ENCODE assay signal across 9 cellular contexts in the genomic region with DNA sequence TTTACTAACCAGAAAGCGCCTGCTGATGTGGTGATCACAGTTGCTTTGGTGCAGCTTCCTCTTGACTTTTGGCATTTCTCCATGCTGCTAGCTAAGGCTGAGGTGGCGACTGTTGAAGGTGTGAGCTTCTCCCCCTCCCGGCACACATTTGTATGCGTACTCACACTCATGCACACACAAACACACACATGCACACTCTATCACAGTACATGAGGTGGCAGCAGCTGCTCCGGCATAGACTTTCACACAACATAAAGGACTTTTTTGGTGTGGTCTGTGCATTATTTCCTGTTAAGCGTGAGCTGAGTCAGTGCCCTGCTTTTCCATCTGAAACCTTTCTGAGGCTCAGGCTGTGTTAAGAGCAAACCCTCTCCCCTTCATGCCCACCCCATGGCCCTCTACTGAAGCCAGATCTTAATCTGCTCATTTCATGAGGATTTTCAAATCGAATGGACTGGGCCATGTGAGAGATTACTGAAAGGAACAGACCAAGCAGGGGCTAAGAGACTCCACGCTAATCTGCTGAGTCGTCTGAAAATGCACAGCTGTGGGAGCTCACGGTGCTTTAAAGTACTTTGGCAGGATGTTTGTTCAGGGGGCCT. TPM values are rescaled to one million over a fixed set of nuclear protein-coding genes. Genes with fewer than 3 reads are reported as not detected.
DNase-seq lines count a peak whose midpoint lies in the region; ATAC-seq and TF ChIP-seq lines count a peak whose summit lies in the region.
"Not testable (repeated sequence)": the region's sequence is repeated elsewhere in the genome, so short reads cannot be mapped to it uniquely, and the experiment has no call there.
"Had no signal": no experiment of that assay in that cellular context is flagged by ENCODE, and none has a peak within 500 bp of the region (broad histone marks: within the 10 kb centered on the region; RNA-seq: fewer than 3 reads in every experiment).

No MANE protein-coding gene starts in this region.

- peak overlapping the region in 2 of 3 donors; percentile 54 to 56 for H3K4me3 Mint-ChIP-seq in T-cell

- H3K27me3 Mint-ChIP-seq in T-cell, result not testable (repeated sequence)

- not testable (repeated sequence) for DNase-seq in T-cell, lower lobe of right lung, psoas muscle
- peak in 1 of 2 donors; percentile 5 for DNase-seq in activated naive CD4-positive, alpha-beta T cell treated with anti-CD3 and anti-CD28 coated beads, Interleukin-2, amount 50 U/mL, for 72 hours (ENCODE audit: low spot score in 2 of 2)

- ATAC-seq in GM18498 (IDR thresholded peaks at IDR 0.05; ENCODE audit: unreplicated experiment) (peak; percentile 71), HG03159 (IDR thresholded peaks at IDR 0.05; ENCODE audit: unreplicated experiment) (peak; percentile 58), T-cell (replicated peaks in 1 of 4) (peak; percentile 70 to 88 (median 86)), gastroesophageal sphincter (peak; percentile 48), lower lobe of right lung (peak; percentile 66), psoas muscle (peak; percentile 30 to 66 (median 38))
- ATAC-seq in activated naive CD4-positive, alpha-beta T cell treated with anti-CD3 and anti-CD28 coated beads, Interleukin-2, amount 50 U/mL, for 72 hours, result peak; percentile 80 to 94

- not testable (repeated sequence) for H3K4me1 ChIP-seq in gastroesophageal sphincter, lower lobe of right lung, psoas muscle

- not testable (repeated sequence) for H3K4me1 Mint-ChIP-seq in T-cell

- TF ChIP-seq POLR2A in gastroesophageal sphincter (IDR thresholded peaks at IDR 0.05), result not testable (repeated sequence)

- not testable (repeated sequence) for H3K36me3 ChIP-seq in gastroesophageal sphincter; lower lobe of right lung; psoas muscle (ENCODE audit: insufficient read depth in 1 of 2, low read depth in 1 of 2)

- not testable (repeated sequence) for H3K9me3 ChIP-seq in gastroesophageal sphincter, lower lobe of right lung, psoas muscle

- WGBS in gastroesophageal sphincter (ENCODE audit: low coverage in 1 of 2), 2 donors, result 4 to 11% methylated on average over 4 of the region's 10 CpGs
- 22 to 30% (median 24%) methylated on average over 9 to 10 of the region's 10 CpGs for WGBS in psoas muscle, 3 donors

- not testable (repeated sequence) for H3K4me3 ChIP-seq in gastroesophageal sphincter, lower lobe of right lung, psoas muscle

- not testable (repeated sequence) for TF ChIP-seq CTCF in gastroesophageal sphincter (IDR thresholded peaks at IDR 0.05); lower lobe of right lung (IDR thresholded peaks at IDR 0.05); psoas muscle (IDR thresholded peaks at IDR 0.05)

- not testable (repeated sequence) for H3K9me3 Mint-ChIP-seq in T-cell; activated naive CD4-positive, alpha-beta T cell treated with anti-CD3 and anti-CD28 coated beads, Interleukin-2, amount 50 U/mL, for 72 hours

- POLR2A ChIA-PET in T-cell (lab: Charles Lee), result not testable (repeated sequence)

- TF ChIP-seq EP300 in gastroesophageal sphincter (IDR thresholded peaks at IDR 0.05), result not testable (repeated sequence)

- not testable (repeated sequence) for H3K36me3 Mint-ChIP-seq in T-cell; activated naive CD4-positive, alpha-beta T cell treated with anti-CD3 and anti-CD28 coated beads, Interleukin-2, amount 50 U/mL, for 72 hours

- peak overlapping the region in 1 of 2 donors; percentile 58 for H3K27ac Mint-ChIP-seq in T-cell
- not testable (repeated sequence) for H3K27ac Mint-ChIP-seq in activated naive CD4-positive, alpha-beta T cell treated with anti-CD3 and anti-CD28 coated beads, Interleukin-2, amount 50 U/mL, for 72 hours

- not testable (repeated sequence) for H3K27me3 ChIP-seq in gastroesophageal sphincter; lower lobe of right lung (ENCODE audit: low read depth); psoas muscle (ENCODE audit: insufficient read depth in 3 of 3, low read length in 2 of 3)

- peak overlapping the region; percentile 65 to 78 (median 75) for H3K27ac ChIP-seq in gastroesophageal sphincter
- H3K27ac ChIP-seq in lower lobe of right lung, psoas muscle: not testable (repeated sequence)

- CTCF ChIA-PET in T-cell (lab: Charles Lee), result not testable (repeated sequence)

- intact Hi-C loops in lower lobe of right lung (cut with DNase I); psoas muscle (cut with DNase I): not testable (repeated sequence)

RNA-seq across cellular contexts. Expression of a gene that starts 10.6 kb away (rescaled TPM):
- under 1 TPM in 4 of 5 donors, not detected in 1; 0.20 to 0.69 (median 0.32) TPM for total RNA-seq in T-cell
- total RNA-seq in activated naive CD4-positive, alpha-beta T cell treated with anti-CD3 and anti-CD28 coated beads, Interleukin-2, amount 50 U/mL, for 72 hours, result not detected
- total RNA-seq in gastroesophageal sphincter, result 100 to 1,000 TPM; 502 to 719 (median 699) TPM
- total RNA-seq in lower lobe of right lung, result 26.3 TPM
- 10 to 100 TPM; 15.0 to 54.2 (median 18.4) TPM for total RNA-seq in psoas muscle
- polyA plus RNA-seq in psoas muscle, result 10 to 100 TPM in 2 of 3 donors, 1 to 10 TPM in 1; 3.7 to 11.7 (median 10.2) TPM
- total RNA-seq: activated naive CD8-positive, alpha-beta T cell treated with anti-CD3 and anti-CD28 coated beads for 36 hours; T-helper 1 cell treated with Interleukin-12 subunit alpha and Interleukin-12 subunit beta and Interleukin-4 antibody, amounts not matched to agents 30 ng/mL and 1 ng/mL, for 36 hours had no signal

Comparison
In these comparisons a context has a peak if more than half of its experiments do, and no peak if none do; other contexts are left out.
1. RNA of a gene that starts 10.6 kb away (total RNA-seq): 502 to 719 TPM in gastroesophageal sphincter, 26.3 TPM in lower lobe of right lung (single experiment) and 15.0 to 54.2 TPM in psoas muscle; 0.20 to 0.69 TPM in T-cell and not detected in activated naive CD4-positive, alpha-beta T cell treated with anti-CD3 and anti-CD28 coated beads, Interleukin-2, amount 50 U/mL, for 72 hours; every median in the first group is over 4 times any median in the second.
2. Peak in every context shown above with its lines, with median percentiles within 50 percentile points of each other: ATAC-seq.